In the genomic region with DNA sequence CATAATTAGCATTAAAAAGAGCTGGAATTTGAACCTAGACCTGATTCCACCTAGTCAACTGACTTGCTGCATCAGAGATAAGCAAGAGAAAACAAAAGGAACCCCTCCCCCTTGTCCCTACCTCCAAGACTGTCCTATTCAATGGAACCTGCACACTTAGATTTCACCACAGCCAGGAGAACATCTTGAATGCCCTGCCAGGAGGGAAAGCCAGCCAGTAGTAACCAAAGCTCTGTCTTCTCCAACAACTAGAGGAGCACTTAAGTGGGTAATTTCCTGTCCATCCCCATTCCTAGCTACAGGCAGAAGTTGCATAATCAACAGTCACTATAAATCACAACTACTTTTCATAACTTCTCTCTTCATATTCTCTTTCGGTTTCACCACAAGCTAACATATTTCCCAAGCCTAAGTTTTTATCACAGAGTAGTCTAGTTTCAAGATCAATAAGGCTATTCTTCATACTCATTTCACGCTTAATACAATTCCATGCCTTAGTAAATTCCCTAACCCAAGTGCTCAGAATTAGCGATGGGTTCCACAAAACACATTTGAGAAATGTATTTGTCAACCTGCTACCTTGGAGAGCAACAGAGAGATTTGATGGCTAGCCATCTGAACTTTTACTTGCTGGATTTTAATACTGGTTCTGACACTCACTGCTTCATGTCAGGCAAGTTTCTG, we compare ENCODE assay signal across 8 cellular contexts. TPM values are rescaled to one million over a fixed set of nuclear protein-coding genes. Genes with fewer than 3 reads are reported as not detected.
DNase-seq lines count a peak whose midpoint lies in the region; ATAC-seq and TF ChIP-seq lines count a peak whose summit lies in the region.

No MANE protein-coding gene starts in this region.

- H3K27me3 Mint-ChIP-seq in progenitor cell of endocrine pancreas = peaks cover 20% of the 10 kb centered on the region
- H3K27me3 Mint-ChIP-seq in stimulated activated naive B cell treated with anti-CD40 and anti-IgM and Interleukin-4, amounts not matched to agents 10 μg/mL and 1 μg/mL and 100 μg/mL, for 72 hours = no peaks in the 10 kb centered on the region

- no peak overlapping the region for H3K27ac ChIP-seq in neural cell (ENCODE audit: low read length)

- no peak for TF ChIP-seq RAD21 in neural cell (conservative IDR thresholded peaks at IDR 0.05)

- H2AFZ ChIP-seq in neural cell (ENCODE audit: low read depth, low read length) = no peak overlapping the region

- H3K9ac ChIP-seq in neural cell (ENCODE audit: low read length) = no peak overlapping the region

- H3K4me1 Mint-ChIP-seq in progenitor cell of endocrine pancreas (ENCODE audit: low read depth) = peaks cover 23% of the 10 kb centered on the region
- H3K4me1 Mint-ChIP-seq in stimulated activated naive B cell treated with anti-CD40 and anti-IgM and Interleukin-4, amounts not matched to agents 10 μg/mL and 1 μg/mL and 100 μg/mL, for 72 hours = peaks cover 26 to 34% of the 10 kb centered on the region in 2 donors

- ATAC-seq in HG02884 (IDR thresholded peaks at IDR 0.05; ENCODE audit: unreplicated experiment) (no peak), HG03565 (IDR thresholded peaks at IDR 0.05; ENCODE audit: unreplicated experiment) (no peak)
- no peak for ATAC-seq in stimulated activated naive B cell treated with anti-CD40 and anti-IgM and Interleukin-4, amounts not matched to agents 10 μg/mL and 1 μg/mL and 100 μg/mL, for 72 hours (replicated peaks)

- peak overlapping the region; percentile 72 for H3K4me3 ChIP-seq in GM06990 (replicated peaks; ENCODE audit: low read depth, low read length)
- no peak overlapping the region for H3K4me3 ChIP-seq in cardiac fibroblast (replicated peaks in 1 of 2; ENCODE audit: low read depth in 2 of 2, low read length in 2 of 2)
- peak overlapping the region; percentile 87 for H3K4me3 ChIP-seq in neural cell (ENCODE audit: low read length)

- peaks cover 53% of the 10 kb centered on the region for H3K79me2 ChIP-seq in neural cell (replicated peaks; ENCODE audit: insufficient read depth, low read length)

- H3K27ac Mint-ChIP-seq in progenitor cell of endocrine pancreas = no peak overlapping the region
- no peak overlapping the region for H3K27ac Mint-ChIP-seq in stimulated activated naive B cell treated with anti-CD40 and anti-IgM and Interleukin-4, amounts not matched to agents 10 μg/mL and 1 μg/mL and 100 μg/mL, for 72 hours

- H3K36me3 Mint-ChIP-seq in progenitor cell of endocrine pancreas (ENCODE audit: insufficient read depth) = peaks cover 7% of the 10 kb centered on the region
- peaks cover 9 to 11% of the 10 kb centered on the region in 2 donors for H3K36me3 Mint-ChIP-seq in stimulated activated naive B cell treated with anti-CD40 and anti-IgM and Interleukin-4, amounts not matched to agents 10 μg/mL and 1 μg/mL and 100 μg/mL, for 72 hours

- no peaks in the 10 kb centered on the region for H3F3A ChIP-seq in neural cell (ENCODE audit: insufficient read depth, low read length, poor library complexity, severe bottlenecking)

- peaks cover 8% of the 10 kb centered on the region for H3K9me3 Mint-ChIP-seq in progenitor cell of endocrine pancreas (ENCODE audit: low read depth)
- H3K9me3 Mint-ChIP-seq in stimulated activated naive B cell treated with anti-CD40 and anti-IgM and Interleukin-4, amounts not matched to agents 10 μg/mL and 1 μg/mL and 100 μg/mL, for 72 hours = peaks cover 0 to 3% of the 10 kb centered on the region in 2 donors

- H3K4me2 ChIP-seq in neural cell (ENCODE audit: low read length) = no peak overlapping the region

- TF ChIP-seq CTCF in GM06990 (IDR thresholded peaks at IDR 0.05; ENCODE audit: insufficient read depth, low read length, poor library complexity, severe bottlenecking) (no peak), cardiac fibroblast (IDR thresholded peaks at IDR 0.05; ENCODE audit: low read depth, low read length) (no peak), neural cell (IDR thresholded peaks at IDR 0.05; ENCODE audit: poor library complexity, severe bottlenecking) (no peak), progenitor cell of endocrine pancreas (IDR thresholded peaks at IDR 0.05; ENCODE audit: unreplicated experiment) (no peak)

- H3K36me3 ChIP-seq in GM06990 (ENCODE audit: control insufficient read depth, insufficient read depth, low read length) = no peaks in the 10 kb centered on the region; the same call in 1 of the 2 replicates
- no peaks in the 10 kb centered on the region for H3K36me3 ChIP-seq in neural cell (ENCODE audit: insufficient read depth, low read length)

- no peaks in the 10 kb centered on the region for H3K9me2 ChIP-seq in neural cell (ENCODE audit: insufficient read depth, low read length)

- H3K4me3 Mint-ChIP-seq in progenitor cell of endocrine pancreas (ENCODE audit: low read depth) = no peak overlapping the region
- no peak overlapping the region for H3K4me3 Mint-ChIP-seq in stimulated activated naive B cell treated with anti-CD40 and anti-IgM and Interleukin-4, amounts not matched to agents 10 μg/mL and 1 μg/mL and 100 μg/mL, for 72 hours

- TF ChIP-seq EP300 in neural cell (conservative IDR thresholded peaks at IDR 0.05; ENCODE audit: poor library complexity, severe bottlenecking) = no peak

- peak; percentile 40 for DNase-seq in GM06990 (ENCODE audit: extremely low read depth, insufficient read length)
- peak; percentile 55 for DNase-seq in NAMALWA (ENCODE audit: low spot score)
- DNase-seq in cardiac fibroblast (ENCODE audit: low read depth in 2 of 2) = peak; percentile 65 to 66
- DNase-seq in progenitor cell of endocrine pancreas (ENCODE audit: low spot score, unreplicated experiment) = no peak
- DNase-seq in stimulated activated naive B cell treated with anti-CD40 and anti-IgM and Interleukin-4, amounts not matched to agents 10 μg/mL and 1 μg/mL and 100 μg/mL, for 72 hours = no peak

- H3K27me3 ChIP-seq in GM06990 (replicated peaks; ENCODE audit: control insufficient read depth, insufficient read depth, low read length) (no peaks in the 10 kb centered on the region), neural cell (ENCODE audit: insufficient read depth, low read depth, low read length) (no peaks in the 10 kb centered on the region)

- H4K20me1 ChIP-seq in neural cell (ENCODE audit: insufficient read depth) = no peaks in the 10 kb centered on the region

- H3K9me3 ChIP-seq in neural cell (ENCODE audit: low read length) = peaks cover 5% of the 10 kb centered on the region

TF ChIP-seq in neural cell, 6 proteins besides CTCF, POLR2A, EP300 and RAD21:
- TF ChIP-seq POLR2AphosphoS5 (IDR thresholded peaks at IDR 0.05) = no peak
- TF ChIP-seq, protein P1, sequence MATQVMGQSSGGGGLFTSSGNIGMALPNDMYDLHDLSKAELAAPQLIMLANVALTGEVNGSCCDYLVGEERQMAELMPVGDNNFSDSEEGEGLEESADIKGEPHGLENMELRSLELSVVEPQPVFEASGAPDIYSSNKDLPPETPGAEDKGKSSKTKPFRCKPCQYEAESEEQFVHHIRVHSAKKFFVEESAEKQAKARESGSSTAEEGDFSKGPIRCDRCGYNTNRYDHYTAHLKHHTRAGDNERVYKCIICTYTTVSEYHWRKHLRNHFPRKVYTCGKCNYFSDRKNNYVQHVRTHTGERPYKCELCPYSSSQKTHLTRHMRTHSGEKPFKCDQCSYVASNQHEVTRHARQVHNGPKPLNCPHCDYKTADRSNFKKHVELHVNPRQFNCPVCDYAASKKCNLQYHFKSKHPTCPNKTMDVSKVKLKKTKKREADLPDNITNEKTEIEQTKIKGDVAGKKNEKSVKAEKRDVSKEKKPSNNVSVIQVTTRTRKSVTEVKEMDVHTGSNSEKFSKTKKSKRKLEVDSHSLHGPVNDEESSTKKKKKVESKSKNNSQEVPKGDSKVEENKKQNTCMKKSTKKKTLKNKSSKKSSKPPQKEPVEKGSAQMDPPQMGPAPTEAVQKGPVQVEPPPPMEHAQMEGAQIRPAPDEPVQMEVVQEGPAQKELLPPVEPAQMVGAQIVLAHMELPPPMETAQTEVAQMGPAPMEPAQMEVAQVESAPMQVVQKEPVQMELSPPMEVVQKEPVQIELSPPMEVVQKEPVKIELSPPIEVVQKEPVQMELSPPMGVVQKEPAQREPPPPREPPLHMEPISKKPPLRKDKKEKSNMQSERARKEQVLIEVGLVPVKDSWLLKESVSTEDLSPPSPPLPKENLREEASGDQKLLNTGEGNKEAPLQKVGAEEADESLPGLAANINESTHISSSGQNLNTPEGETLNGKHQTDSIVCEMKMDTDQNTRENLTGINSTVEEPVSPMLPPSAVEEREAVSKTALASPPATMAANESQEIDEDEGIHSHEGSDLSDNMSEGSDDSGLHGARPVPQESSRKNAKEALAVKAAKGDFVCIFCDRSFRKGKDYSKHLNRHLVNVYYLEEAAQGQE (IDR thresholded peaks at IDR 0.05; ENCODE audit: borderline replicate concordance) = no peak
- TF ChIP-seq MXI1 (conservative IDR thresholded peaks at IDR 0.05; ENCODE audit: poor library complexity, severe bottlenecking) = no peak
- no peak for TF ChIP-seq SMC3 (conservative IDR thresholded peaks at IDR 0.05; ENCODE audit: poor library complexity)
- no peak for TF ChIP-seq TAF1 (IDR thresholded peaks at IDR 0.05; ENCODE audit: low read depth)
- TF ChIP-seq EZH2 (IDR thresholded peaks at IDR 0.05; ENCODE audit: borderline replicate concordance, insufficient read depth, low read length, poor library complexity, severe bottlenecking) = no peak

RNA-seq across cellular contexts. Expression of gene DENND1A, which starts 2.2 kb away (rescaled TPM):
- 2.3 and 3.3 TPM in 2 replicates for polyA plus RNA-seq in neural cell
- polyA minus RNA-seq in neural cell = 21.2 and 21.9 TPM in 2 replicates
- 20.1 and 22.4 TPM in 2 replicates for total RNA-seq in progenitor cell of endocrine pancreas

Comparison
In these comparisons a context has a peak if more than half of its experiments do, and no peak if none do; other contexts are left out.
1. DNase-seq: peak in GM06990 (single experiment), NAMALWA (single experiment) and cardiac fibroblast (2 of 2); none in progenitor cell of endocrine pancreas (single experiment) and stimulated activated naive B cell treated with anti-CD40 and anti-IgM and Interleukin-4, amounts not matched to agents 10 μg/mL and 1 μg/mL and 100 μg/mL, for 72 hours (single experiment).
2. H3K4me3 ChIP-seq: peak in GM06990 (single experiment) and neural cell (single experiment); none in cardiac fibroblast (0 of 2).